In genomic region chr3:9157651-9158383, GRCh38 we compare ENCODE assay signal across 1 cellular context.
TF ChIP-seq lines count a peak whose summit lies in the region.

No MANE protein-coding gene starts in this region.

TF ChIP-seq in GM23338, 12 proteins besides CTCF, POLR2A, EP300 and RAD21 (continued from another document):
- TF ChIP-seq, protein P1, sequence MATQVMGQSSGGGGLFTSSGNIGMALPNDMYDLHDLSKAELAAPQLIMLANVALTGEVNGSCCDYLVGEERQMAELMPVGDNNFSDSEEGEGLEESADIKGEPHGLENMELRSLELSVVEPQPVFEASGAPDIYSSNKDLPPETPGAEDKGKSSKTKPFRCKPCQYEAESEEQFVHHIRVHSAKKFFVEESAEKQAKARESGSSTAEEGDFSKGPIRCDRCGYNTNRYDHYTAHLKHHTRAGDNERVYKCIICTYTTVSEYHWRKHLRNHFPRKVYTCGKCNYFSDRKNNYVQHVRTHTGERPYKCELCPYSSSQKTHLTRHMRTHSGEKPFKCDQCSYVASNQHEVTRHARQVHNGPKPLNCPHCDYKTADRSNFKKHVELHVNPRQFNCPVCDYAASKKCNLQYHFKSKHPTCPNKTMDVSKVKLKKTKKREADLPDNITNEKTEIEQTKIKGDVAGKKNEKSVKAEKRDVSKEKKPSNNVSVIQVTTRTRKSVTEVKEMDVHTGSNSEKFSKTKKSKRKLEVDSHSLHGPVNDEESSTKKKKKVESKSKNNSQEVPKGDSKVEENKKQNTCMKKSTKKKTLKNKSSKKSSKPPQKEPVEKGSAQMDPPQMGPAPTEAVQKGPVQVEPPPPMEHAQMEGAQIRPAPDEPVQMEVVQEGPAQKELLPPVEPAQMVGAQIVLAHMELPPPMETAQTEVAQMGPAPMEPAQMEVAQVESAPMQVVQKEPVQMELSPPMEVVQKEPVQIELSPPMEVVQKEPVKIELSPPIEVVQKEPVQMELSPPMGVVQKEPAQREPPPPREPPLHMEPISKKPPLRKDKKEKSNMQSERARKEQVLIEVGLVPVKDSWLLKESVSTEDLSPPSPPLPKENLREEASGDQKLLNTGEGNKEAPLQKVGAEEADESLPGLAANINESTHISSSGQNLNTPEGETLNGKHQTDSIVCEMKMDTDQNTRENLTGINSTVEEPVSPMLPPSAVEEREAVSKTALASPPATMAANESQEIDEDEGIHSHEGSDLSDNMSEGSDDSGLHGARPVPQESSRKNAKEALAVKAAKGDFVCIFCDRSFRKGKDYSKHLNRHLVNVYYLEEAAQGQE (IDR thresholded peaks at IDR 0.05; ENCODE audit: unreplicated experiment): no peak
- TF ChIP-seq ZNF462 (CRISPR knock-in tag; IDR thresholded peaks at IDR 0.05) (no peak), POLR2AphosphoS5 (IDR thresholded peaks at IDR 0.05; ENCODE audit: low read depth) (no peak), ETS1 (IDR thresholded peaks at IDR 0.05) (no peak), ZNF331 (CRISPR knock-in tag; IDR thresholded peaks at IDR 0.05; ENCODE audit: low read depth) (no peak), EZH2phosphoT487 (IDR thresholded peaks at IDR 0.05; ENCODE audit: unreplicated experiment) (no peak), STAT1 (IDR thresholded peaks at IDR 0.05; ENCODE audit: unreplicated experiment) (no peak), NANOG (IDR thresholded peaks at IDR 0.05; ENCODE audit: borderline replicate concordance) (no peak), JUNB (IDR thresholded peaks at IDR 0.05; ENCODE audit: unreplicated experiment) (no peak), CREB1 (CRISPR knock-in tag; IDR thresholded peaks at IDR 0.05; ENCODE audit: low read depth) (no peak)
